Comparison of ENCODE assay signal across 8 cellular contexts in genomic region chr3:56556908-56557814, GRCh38. TPM values are rescaled to one million over a fixed set of nuclear protein-coding genes. Genes with fewer than 3 reads are reported as not detected.
DNase-seq lines count a peak whose midpoint lies in the region; ATAC-seq and TF ChIP-seq lines count a peak whose summit lies in the region.

TSS of gene CCDC66 (plus strand) at chr3:56557175. CDS start at chr3:56557243, 68 bp downstream.

- peak within 1 kb of the TSS; percentile 72 to 84 for H3K9ac ChIP-seq in liver (ENCODE audit: low read depth in 1 of 2, low read length in 2 of 2)

- H3K36me3 ChIP-seq in CD4-positive, CD25-positive, alpha-beta regulatory T cell (ENCODE audit: control insufficient read depth, insufficient read depth, low read length): peaks cover 22% of the 10 kb centered on the region
- peaks cover 0 to 9% (median 3%) of the 10 kb centered on the region in 4 donors for H3K36me3 ChIP-seq in liver (ENCODE audit: control insufficient read depth in 4 of 4, insufficient read depth in 3 of 4, low read depth in 1 of 4, low read length in 3 of 4)

- peak; percentile 91 to 97 (median 94) for DNase-seq in CD4-positive, CD25-positive, alpha-beta regulatory T cell
- DNase-seq in NCI-H748 treated with DMSO at 0.1 percent for 48 hours (lab: John Stamatoyannopoulos, UW) (peak; percentile 43), dermis blood vessel endothelial cell (peak; percentile 97)
- peak; percentile 91 to 92 for DNase-seq in activated CD4-positive, alpha-beta T cell treated with anti-CD3 and anti-CD28 coated beads, Interleukin-2, amount 50 U/mL, for 4 hours
- DNase-seq in stimulated activated CD4-positive, alpha-beta T cell treated with anti-CD3 and anti-CD28 coated beads, Interleukin-4, amount 100 ng/mL, for 24 hours: peak; percentile 95

- peaks cover 26% of the 10 kb centered on the region for H3K4me1 ChIP-seq in CD4-positive, CD25-positive, alpha-beta regulatory T cell (ENCODE audit: control insufficient read depth, insufficient read depth, low read length, poor library complexity, severe bottlenecking)
- H3K4me1 ChIP-seq in liver (ENCODE audit: control insufficient read depth in 4 of 4, insufficient read depth in 4 of 4, low read length in 3 of 4): peaks cover 2 to 12% (median 7%) of the 10 kb centered on the region in 4 donors

- H3K27me3 Mint-ChIP-seq in CD4-positive, CD25-positive, alpha-beta regulatory T cell: peaks cover 30% of the 10 kb centered on the region

- peak within 1 kb of the TSS; percentile 93 to 100 (median 100) for H3K4me3 Mint-ChIP-seq in CD4-positive, CD25-positive, alpha-beta regulatory T cell

- peaks cover 11 to 40% (median 32%) of the 10 kb centered on the region in 4 donors for H3K4me1 Mint-ChIP-seq in CD4-positive, CD25-positive, alpha-beta regulatory T cell

- peaks cover 0 to 5% (median 2%) of the 10 kb centered on the region in 7 donors for H3K9me3 Mint-ChIP-seq in CD4-positive, CD25-positive, alpha-beta regulatory T cell

- peak within 1 kb of the TSS; percentile 98 to 100 (median 100) for H3K27ac Mint-ChIP-seq in CD4-positive, CD25-positive, alpha-beta regulatory T cell

- H3K27ac ChIP-seq in CD4-positive, CD25-positive, alpha-beta regulatory T cell (ENCODE audit: insufficient read depth, low read length, poor library complexity, severe bottlenecking): peak within 1 kb of the TSS; percentile 97
- peak within 1 kb of the TSS; percentile 49 to 69 for H3K27ac ChIP-seq in liver (ENCODE audit: low read depth in 1 of 2, low read length in 2 of 2)

- no peak for TF ChIP-seq RAD21 in liver (IDR thresholded peaks at IDR 0.05)

- H3K9me3 ChIP-seq in CD4-positive, CD25-positive, alpha-beta regulatory T cell (ENCODE audit: control insufficient read depth in 2 of 2, low read length in 2 of 2): peaks cover 0 to under 1% of the 10 kb centered on the region in 2 experiments
- H3K9me3 ChIP-seq in liver (ENCODE audit: control insufficient read depth in 4 of 4, low read length in 3 of 4): no peaks in the 10 kb centered on the region

- peak; percentile 98 for ATAC-seq in CD4-positive, CD25-positive, alpha-beta regulatory T cell (ENCODE audit: low read depth in 2 of 2)
- ATAC-seq in GM19395 (IDR thresholded peaks at IDR 0.05; ENCODE audit: unreplicated experiment) (peak; percentile 99), HG03565 (IDR thresholded peaks at IDR 0.05; ENCODE audit: unreplicated experiment) (peak; percentile 98)

- H3K36me3 Mint-ChIP-seq in CD4-positive, CD25-positive, alpha-beta regulatory T cell: peaks cover 11% of the 10 kb centered on the region

- under 1% methylated on average over 54 of the region's 54 CpGs for WGBS in liver

- TF ChIP-seq CTCF in liver (IDR thresholded peaks at IDR 0.05; ENCODE audit: low read depth, low read length, missing input control): peak; percentile 29

- peaks cover 2% of the 10 kb centered on the region for H3K27me3 ChIP-seq in CD4-positive, CD25-positive, alpha-beta regulatory T cell (ENCODE audit: control insufficient read depth, insufficient read depth, low read length)
- no peaks in the 10 kb centered on the region for H3K27me3 ChIP-seq in liver (ENCODE audit: control insufficient read depth in 4 of 4, insufficient read depth in 4 of 4, low read length in 3 of 4)

- peak within 1 kb of the TSS; percentile 96 for H3K4me3 ChIP-seq in CD4-positive, CD25-positive, alpha-beta regulatory T cell (ENCODE audit: low read depth, low read length)
- H3K4me3 ChIP-seq in liver (ENCODE audit: low read depth in 1 of 3, low read length in 3 of 3): peak within 1 kb of the TSS; percentile 71 to 93 (median 76)

TF ChIP-seq in liver, 16 proteins besides CTCF, POLR2A, EP300 and RAD21:
- no peak for TF ChIP-seq YY1 (IDR thresholded peaks at IDR 0.05)
- TF ChIP-seq FOXA1 (IDR thresholded peaks at IDR 0.05): no peak
- peak; percentile 91 for TF ChIP-seq SP1 (IDR thresholded peaks at IDR 0.05)
- TF ChIP-seq TAF1 (conservative IDR thresholded peaks at IDR 0.05): no peak

RNA-seq across cellular contexts. Expression of gene CCDC66, which starts in this region (rescaled TPM):
- 74.5 TPM for total RNA-seq in CD4-positive, CD25-positive, alpha-beta regulatory T cell
- 10 to 100 TPM; 21.0 to 29.1 (median 23.9) TPM for polyA plus RNA-seq in CD4-positive, CD25-positive, alpha-beta regulatory T cell
- total RNA-seq in dermis blood vessel endothelial cell (13.4 and 22.6 TPM in 2 replicates), liver (10 to 100 TPM; 14.6 to 23.3 TPM)
- polyA plus RNA-seq in liver: 1 to 10 TPM; 2.1 to 8.9 TPM

Comparison
In these comparisons a context has a peak if more than half of its experiments do, and no peak if none do; other contexts are left out.
1. Peak in every context shown above with its lines: DNase-seq, ATAC-seq, H3K4me3 ChIP-seq and H3K27ac ChIP-seq.
2. DNase-seq: peak in every context shown above with its lines; median percentile 97 in dermis blood vessel endothelial cell; 95 in stimulated activated CD4-positive, alpha-beta T cell treated with anti-CD3 and anti-CD28 coated beads, Interleukin-4, amount 100 ng/mL, for 24 hours; 94 in CD4-positive, CD25-positive, alpha-beta regulatory T cell; 92 in activated CD4-positive, alpha-beta T cell treated with anti-CD3 and anti-CD28 coated beads, Interleukin-2, amount 50 U/mL, for 4 hours; 43 in NCI-H748 treated with DMSO at 0.1 percent for 48 hours.